In genomic region chr2:41955641-41956040, GRCh38 we compare ENCODE assay signal across 14 cellular contexts.
DNase-seq lines count a peak whose midpoint lies in the region; ATAC-seq, FAIRE-seq and TF ChIP-seq lines count a peak whose summit lies in the region.
"Had no signal": no experiment of that assay in that cellular context is flagged by ENCODE, and none has a peak within 500 bp of the region (broad histone marks: within the 10 kb centered on the region; RNA-seq: fewer than 3 reads in every experiment).

No MANE protein-coding gene starts in this region.

- no peak overlapping the region for H3K4me3 Mint-ChIP-seq in CD8-positive, alpha-beta T cell
- H3K4me3 Mint-ChIP-seq: activated CD4-positive, alpha-beta T cell treated with anti-CD3 and anti-CD28 coated beads, Interleukin-2, amount 10 ng/mL, durations not matched to agents 24 days and 14 days; activated naive CD8-positive, alpha-beta T cell treated with anti-CD3 and anti-CD28 coated beads, Interleukin-2, amount 10 ng/mL, durations not matched to agents 7 days and 5 days had no signal

- in situ Hi-C loops in GM12878 (cut with MboI), result no loop called here

- no peak overlapping the region for H3K27ac Mint-ChIP-seq in CD8-positive, alpha-beta T cell
- H3K27ac Mint-ChIP-seq: activated CD4-positive, alpha-beta T cell treated with anti-CD3 and anti-CD28 coated beads, Interleukin-2, amount 10 ng/mL, durations not matched to agents 24 days and 14 days; activated naive CD8-positive, alpha-beta T cell treated with anti-CD3 and anti-CD28 coated beads, Interleukin-2, amount 10 ng/mL, durations not matched to agents 7 days and 5 days had no signal

- H4K20me1 ChIP-seq in GM12878 (ENCODE audit: control insufficient read depth, insufficient read depth), result no peaks in the 10 kb centered on the region

- peak overlapping the region; percentile 15 for H3K4me2 ChIP-seq in GM12878 (ENCODE audit: control insufficient read depth, insufficient read depth)

- no peak for TF ChIP-seq RAD21 in GM12878 (IDR thresholded peaks at IDR 0.05; ENCODE audit: insufficient read depth, low read depth, low read length)

- SMC1A ChIA-PET in GM12878 (lab: Charles Lee; ENCODE audit: uncharacterized antibody, unreplicated experiment), result no interaction called here

- peaks cover 2% of the 10 kb centered on the region for H3K4me1 Mint-ChIP-seq in CD8-positive, alpha-beta T cell (ENCODE audit: low read depth)
- H3K4me1 Mint-ChIP-seq: activated CD4-positive, alpha-beta T cell treated with anti-CD3 and anti-CD28 coated beads, Interleukin-2, amount 10 ng/mL, durations not matched to agents 24 days and 14 days had no signal

- intact Hi-C loops in GM12878 (cut with micrococcal nuclease; ENCODE audit: unreplicated experiment), result no loop called here
- intact Hi-C loops in adrenal gland (cut with DNase I), result no loop called here
- intact Hi-C loops in CD8-positive, alpha-beta T cell (cut with DNase I, micrococcal nuclease), result no loop called here
- intact Hi-C loops in right lobe of liver (cut with DNase I), result no loop called here

- no peaks in the 10 kb centered on the region; the same call in 1 of the 3 replicates for H3K9me3 ChIP-seq in GM12878 (replicated peaks; ENCODE audit: control insufficient read depth, insufficient read depth, low read length)
- H3K9me3 ChIP-seq in adrenal gland (replicated peaks in 1 of 3), result no peaks in the 10 kb centered on the region
- no peaks in the 10 kb centered on the region for H3K9me3 ChIP-seq in CD8-positive, alpha-beta T cell (ENCODE audit: low read length)
- no peaks in the 10 kb centered on the region for H3K9me3 ChIP-seq in right lobe of liver
- H3K9me3 ChIP-seq: SJCRH30 had no signal

- H3K9ac ChIP-seq in GM12878 (ENCODE audit: control insufficient read depth, insufficient read depth, low read length), result no peak overlapping the region

- H3K4me1 ChIP-seq in GM12878 (ENCODE audit: control insufficient read depth, insufficient read depth, low read length), result peaks cover 30% of the 10 kb centered on the region
- no peaks in the 10 kb centered on the region for H3K4me1 ChIP-seq in adrenal gland (replicated peaks in 1 of 2)
- no peaks in the 10 kb centered on the region for H3K4me1 ChIP-seq in CD8-positive, alpha-beta T cell (ENCODE audit: insufficient read depth, low read length)
- no peaks in the 10 kb centered on the region for H3K4me1 ChIP-seq in right lobe of liver

- TF ChIP-seq CTCF in GM12878 (IDR thresholded peaks at IDR 0.05 in 2 of 3, conservative IDR thresholded peaks at IDR 0.05 in 1 of 3; ENCODE audit: control insufficient read depth in 2 of 3, extremely low read depth in 1 of 3, insufficient read depth in 1 of 3, low read depth in 3 of 3, low read length in 3 of 3) (no peak), adrenal gland (IDR thresholded peaks at IDR 0.05) (no peak), right lobe of liver (IDR thresholded peaks at IDR 0.05) (no peak)
- TF ChIP-seq CTCF in CD8-positive, alpha-beta T cell (IDR thresholded peaks at IDR 0.05), result no peak

- no peaks in the 10 kb centered on the region for H3K9me3 Mint-ChIP-seq in CD8-positive, alpha-beta T cell
- H3K9me3 Mint-ChIP-seq: activated CD4-positive, alpha-beta T cell treated with anti-CD3 and anti-CD28 coated beads, Interleukin-2, amount 10 ng/mL, durations not matched to agents 24 days and 14 days; activated naive CD8-positive, alpha-beta T cell treated with anti-CD3 and anti-CD28 coated beads, Interleukin-2, amount 10 ng/mL, durations not matched to agents 7 days and 5 days had no signal

- FAIRE-seq in GM12878 (lab: Jason Lieb, UNC), result no peak
- FAIRE-seq: small intestine had no signal

- H3K4me3 ChIP-seq in GM12878 (no peak overlapping the region), adrenal gland (no peak overlapping the region), right lobe of liver (no peak overlapping the region)
- no peak overlapping the region for H3K4me3 ChIP-seq in CD8-positive, alpha-beta T cell (ENCODE audit: low read depth, low read length)
- H3K4me3 ChIP-seq: SJCRH30 had no signal

- TF ChIP-seq POLR2A in GM12878 (IDR thresholded peaks at IDR 0.05; ENCODE audit: low read depth, low read length), result no peak
- no peak for TF ChIP-seq POLR2A in adrenal gland (IDR thresholded peaks at IDR 0.05)
- no peak for TF ChIP-seq POLR2A in right lobe of liver (IDR thresholded peaks at IDR 0.05)

- no peaks in the 10 kb centered on the region for H3K79me2 ChIP-seq in GM12878 (ENCODE audit: control insufficient read depth, insufficient read depth, low read length)

- peaks cover 9% of the 10 kb centered on the region for H3K27me3 Mint-ChIP-seq in CD8-positive, alpha-beta T cell (ENCODE audit: low read depth)

- peak overlapping the region; percentile 45; the same call in 1 of the 2 replicates for H3K27ac ChIP-seq in GM12878 (ENCODE audit: control insufficient read depth, insufficient read depth)
- H3K27ac ChIP-seq in adrenal gland, result peak overlapping the region in 1 of 5 donors; percentile 18
- H3K27ac ChIP-seq in CD8-positive, alpha-beta T cell (ENCODE audit: low read depth, low read length), result no peak overlapping the region
- H3K27ac ChIP-seq in right lobe of liver, result no peak overlapping the region
- H3K27ac ChIP-seq: SJCRH30 had no signal

- H3K36me3 Mint-ChIP-seq in CD8-positive, alpha-beta T cell, result no peaks in the 10 kb centered on the region
- H3K36me3 Mint-ChIP-seq: activated naive CD8-positive, alpha-beta T cell treated with anti-CD3 and anti-CD28 coated beads, Interleukin-2, amount 10 ng/mL, durations not matched to agents 7 days and 5 days had no signal

- H2AFZ ChIP-seq in GM12878 (ENCODE audit: control insufficient read depth, low read depth, low read length), result no peak overlapping the region

- no TSS peak for BruUV-seq in GM12878 (replicated peaks; lab: Mats Ljungman, UMichigan)

- ATAC-seq in GM18502 (IDR thresholded peaks at IDR 0.05; ENCODE audit: poor library complexity, unreplicated experiment), result peak; percentile 41
- peak; percentile 42 for ATAC-seq in GM21447 (IDR thresholded peaks at IDR 0.05; ENCODE audit: unreplicated experiment)
- ATAC-seq in HG03432 (IDR thresholded peaks at IDR 0.05; ENCODE audit: unreplicated experiment), result peak; percentile 38
- ATAC-seq in GM12878, result peak; percentile 67
- no peak for ATAC-seq in CD8-positive, alpha-beta T cell
- no peak for ATAC-seq in right lobe of liver

- 35% methylated on average over 2 of the region's 2 CpGs for WGBS in GM12878 (ENCODE audit: insufficient coverage, insufficient replicate concordance, low lambda C conversion rate, missing lambda C conversion rate)
- WGBS in adrenal gland, 4 donors, result 71 to 83% (median 80%) methylated on average over 2 of the region's 2 CpGs
- WGBS in right lobe of liver (ENCODE audit: insufficient coverage, low coverage, low lambda C conversion rate, missing lambda C conversion rate), result 96% methylated on average over 2 of the region's 2 CpGs

- TF ChIP-seq EP300 in GM12878 (IDR thresholded peaks at IDR 0.05; ENCODE audit: borderline replicate concordance in 1 of 2, control insufficient read depth in 1 of 2, low read depth in 2 of 2, low read length in 2 of 2), result no peak

- H3K36me3 ChIP-seq in GM12878 (ENCODE audit: control insufficient read depth in 2 of 2, insufficient read depth in 2 of 2, low read length in 1 of 2) (no peaks in the 10 kb centered on the region), adrenal gland (replicated peaks in 1 of 2) (no peaks in the 10 kb centered on the region), right lobe of liver (no peaks in the 10 kb centered on the region)
- H3K36me3 ChIP-seq in CD8-positive, alpha-beta T cell (ENCODE audit: insufficient read depth, low read length), result no peaks in the 10 kb centered on the region
- H3K36me3 ChIP-seq: SJCRH30 had no signal

- RAD21 ChIA-PET in GM12878 (lab: Charles Lee; ENCODE audit: unreplicated experiment), result no interaction called here

- H3K27me3 ChIP-seq in GM12878 (replicated peaks in 1 of 2; ENCODE audit: control insufficient read depth in 2 of 2, insufficient read depth in 2 of 2, low read length in 1 of 2), result no peaks in the 10 kb centered on the region
- no peaks in the 10 kb centered on the region for H3K27me3 ChIP-seq in adrenal gland
- H3K27me3 ChIP-seq in CD8-positive, alpha-beta T cell (ENCODE audit: insufficient read depth, low read length), result no peaks in the 10 kb centered on the region
- H3K27me3 ChIP-seq in right lobe of liver, result no peaks in the 10 kb centered on the region
- H3K27me3 ChIP-seq: SJCRH30 had no signal

- DNase-seq in GM12878 (ENCODE audit: low read depth, low spot score) (peak; percentile 76), adrenal gland (no peak), right lobe of liver (no peak)
- DNase-seq in activated CD4-positive, alpha-beta T cell treated with anti-CD3 and anti-CD28 coated beads for 4 hours, result no peak
- no peak for DNase-seq in CD8-positive, alpha-beta T cell
- DNase-seq: activated CD4-positive, alpha-beta T cell treated with anti-CD3 and anti-CD28 coated beads, Interleukin-2, amount 10 ng/mL, durations not matched to agents 24 days and 14 days; activated naive CD8-positive, alpha-beta T cell treated with anti-CD3 and anti-CD28 coated beads, Interleukin-2, amount 10 ng/mL, durations not matched to agents 7 days and 5 days; effector memory CD4-positive, alpha-beta T cell; NCI-H187; SJCRH30; small intestine had no signal

- CTCF ChIA-PET in GM12878 (lab: Yijun Ruan, JAX), result no interaction called here
- CTCF ChIA-PET in CD8-positive, alpha-beta T cell (lab: Charles Lee), result no interaction called here

- POLR2A ChIA-PET in GM12878 (lab: Charles Lee), result no interaction called here
- POLR2A ChIA-PET in CD8-positive, alpha-beta T cell (lab: Charles Lee), result no interaction called here

TF ChIP-seq in GM12878, 131 proteins besides CTCF, POLR2A, EP300 and RAD21 (continues in another document):
- no peak for TF ChIP-seq USF2 (IDR thresholded peaks at IDR 0.05; ENCODE audit: borderline replicate concordance, low read depth, low read length)
- TF ChIP-seq TCF7 (IDR thresholded peaks at IDR 0.05; ENCODE audit: borderline replicate concordance), result no peak
- no peak for TF ChIP-seq SUPT20H (IDR thresholded peaks at IDR 0.05; ENCODE audit: borderline replicate concordance, control insufficient read depth, low read depth, low read length)

Comparison
In these comparisons a context has a peak if more than half of its experiments do, and no peak if none do; other contexts are left out.
1. ATAC-seq: peak in GM18502 (single experiment), GM21447 (single experiment), HG03432 (single experiment) and GM12878 (single experiment); none in CD8-positive, alpha-beta T cell (single experiment) and right lobe of liver (0 of 4).